ENCODE assay signal across 1 cellular context in the genomic region with DNA sequence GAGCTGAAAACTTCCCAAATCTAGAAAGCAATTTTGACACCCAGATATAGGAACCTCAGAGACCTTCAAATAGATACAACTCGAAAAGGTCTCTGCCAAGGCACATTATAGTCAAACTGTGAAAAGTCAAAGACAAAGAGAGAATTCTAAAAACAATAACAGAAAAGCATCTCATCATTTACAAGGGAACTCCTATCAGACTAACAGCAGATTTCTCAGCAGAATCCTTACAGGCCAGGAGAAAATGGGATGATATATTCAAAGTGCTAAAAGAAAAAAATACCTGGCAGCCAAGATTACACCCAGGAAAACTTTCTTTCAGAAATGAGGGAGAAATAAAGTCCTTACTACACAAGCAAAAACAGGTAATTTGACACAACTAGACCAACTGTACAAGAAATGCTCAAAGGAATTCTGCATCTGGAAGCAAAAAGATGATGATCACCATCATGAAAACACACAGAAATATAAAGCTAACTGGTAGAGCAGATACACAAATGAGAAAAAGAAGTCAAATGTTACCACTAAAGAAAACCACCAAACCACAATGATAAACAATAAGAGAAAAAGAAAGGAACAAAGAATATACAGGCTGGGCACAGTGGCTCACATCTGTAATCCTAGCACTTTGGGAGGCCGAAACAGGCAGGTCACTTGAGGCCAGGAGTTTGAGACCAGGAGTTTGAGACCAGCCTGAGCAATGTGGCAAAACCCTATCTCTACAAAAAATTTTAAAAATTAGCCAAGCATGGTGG.
TF ChIP-seq lines count a peak whose summit lies in the region.

No MANE protein-coding gene starts in this region.

TF ChIP-seq in IMR-90, 13 proteins besides CTCF, POLR2A, EP300 and RAD21:
- no peak for TF ChIP-seq CHD1 (IDR thresholded peaks at IDR 0.05; ENCODE audit: low read depth, low read length)
- no peak for TF ChIP-seq RCOR1 (IDR thresholded peaks at IDR 0.05; ENCODE audit: insufficient replicate concordance, low read length)
- TF ChIP-seq SMC3 (IDR thresholded peaks at IDR 0.05; ENCODE audit: low read depth, low read length), result no peak
- no peak for TF ChIP-seq CEBPB (IDR thresholded peaks at IDR 0.05; ENCODE audit: low read depth, low read length)
- no peak for TF ChIP-seq MAZ (IDR thresholded peaks at IDR 0.05; ENCODE audit: borderline replicate concordance, low read depth, low read length)
- no peak for TF ChIP-seq MXI1 (IDR thresholded peaks at IDR 0.05; ENCODE audit: borderline replicate concordance, low read depth, low read length)
- TF ChIP-seq RFX5 (IDR thresholded peaks at IDR 0.05; ENCODE audit: low read depth, low read length), result no peak
- TF ChIP-seq NFE2L2 (IDR thresholded peaks at IDR 0.05; ENCODE audit: low read depth, low read length), result no peak
- TF ChIP-seq, protein P1, sequence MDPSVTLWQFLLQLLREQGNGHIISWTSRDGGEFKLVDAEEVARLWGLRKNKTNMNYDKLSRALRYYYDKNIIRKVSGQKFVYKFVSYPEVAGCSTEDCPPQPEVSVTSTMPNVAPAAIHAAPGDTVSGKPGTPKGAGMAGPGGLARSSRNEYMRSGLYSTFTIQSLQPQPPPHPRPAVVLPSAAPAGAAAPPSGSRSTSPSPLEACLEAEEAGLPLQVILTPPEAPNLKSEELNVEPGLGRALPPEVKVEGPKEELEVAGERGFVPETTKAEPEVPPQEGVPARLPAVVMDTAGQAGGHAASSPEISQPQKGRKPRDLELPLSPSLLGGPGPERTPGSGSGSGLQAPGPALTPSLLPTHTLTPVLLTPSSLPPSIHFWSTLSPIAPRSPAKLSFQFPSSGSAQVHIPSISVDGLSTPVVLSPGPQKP (IDR thresholded peaks at IDR 0.05; ENCODE audit: borderline replicate concordance, low read depth, low read length), result no peak
- TF ChIP-seq BHLHE40 (IDR thresholded peaks at IDR 0.05; ENCODE audit: low read depth, low read length), result no peak
TF ChIP-seq in IMR-90: peak in this region for 0.
